ENCODE assay signal across 18 cellular contexts in the genomic region with DNA sequence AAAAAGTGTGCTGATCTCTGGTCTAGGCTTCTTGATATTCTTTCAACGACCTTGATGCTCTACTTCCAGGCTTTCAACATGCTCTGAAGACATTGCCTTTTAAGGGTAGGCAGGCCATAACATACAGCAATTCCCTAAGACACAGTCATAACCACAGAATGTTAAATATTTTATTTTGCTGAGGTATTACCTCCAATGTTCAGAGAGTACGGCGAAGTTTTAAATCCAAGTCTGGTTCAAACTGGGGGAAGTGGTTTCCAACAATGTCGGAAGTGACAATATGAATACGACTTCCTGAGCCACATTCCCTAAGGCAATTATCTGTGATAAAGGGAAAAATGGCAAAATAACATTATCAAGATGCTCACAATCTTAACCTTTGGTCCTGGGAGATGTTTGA.
DNase-seq lines count a peak whose midpoint lies in the region; ATAC-seq, FAIRE-seq and TF ChIP-seq lines count a peak whose summit lies in the region.
"Had no signal": no experiment of that assay in that cellular context is flagged by ENCODE, and none has a peak within 500 bp of the region (broad histone marks: within the 10 kb centered on the region; RNA-seq: fewer than 3 reads in every experiment).

No MANE protein-coding gene starts in this region.

- FAIRE-seq in bronchial epithelial cell (lab: Jason Lieb, UNC): no peak
- FAIRE-seq: pancreas had no signal

- peak overlapping the region; percentile 84 for H3K27ac ChIP-seq in AG04450 (ENCODE audit: low read depth, low read length)
- H3K27ac ChIP-seq: pancreas, stomach had no signal

- no peaks in the 10 kb centered on the region for H3K36me3 ChIP-seq in bronchial epithelial cell (ENCODE audit: control insufficient read depth, insufficient read depth, low read length)
- H3K36me3 ChIP-seq: pancreas, stomach had no signal

- no peak for ATAC-seq in HG03457 (IDR thresholded peaks at IDR 0.05; ENCODE audit: unreplicated experiment)
- ATAC-seq: activated T-cell treated with anti-CD3 and anti-CD28 coated beads, Interleukin-2, amount 50 U/mL, for 4 hours; left colon had no signal

- H3K4me3 ChIP-seq in AG04450 (ENCODE audit: low read depth, low read length) (no peak overlapping the region), bronchial epithelial cell (ENCODE audit: low read depth, low read length) (no peak overlapping the region)
- H3K4me3 ChIP-seq: pancreas, stomach had no signal

- POLR2A ChIA-PET in AG04450 (lab: Yijun Ruan, JAX): no interaction called here

- DNase-seq in AG04450 (ENCODE audit: low read depth, low spot score) (peak; percentile 92), LHCN-M2 (ENCODE audit: low read depth) (peak; percentile 62), bronchial epithelial cell (ENCODE audit: low read depth) (peak; percentile 91), iris pigment epithelial cell (ENCODE audit: low read depth) (peak; percentile 99), T-helper 2 cell (no peak), islet precursor cell (no peak), HPDE6-E6E7 (ENCODE audit: extremely low spot score) (no peak)
- DNase-seq: activated CD4-positive, alpha-beta T cell treated with anti-CD3 and anti-CD28 coated beads, Interleukin-2, amount 10 ng/mL, durations not matched to agents 24 days and 14 days; activated T-cell treated with anti-CD3 and anti-CD28 coated beads, Interleukin-2, amount 50 U/mL, for 4 hours; amygdala; effector CD4-positive, alpha-beta T cell; H7; left colon; NCI-H146; NCI-H526; pancreas; stomach had no signal

- H3K9me3 ChIP-seq in AG04450 (ENCODE audit: control insufficient read depth, insufficient read depth, low read length): no peaks in the 10 kb centered on the region
- H3K9me3 ChIP-seq: pancreas, stomach had no signal

- CTCF ChIA-PET in AG04450 (lab: Charles Lee): no interaction called here

- no peak for TF ChIP-seq CTCF in AG04450 (IDR thresholded peaks at IDR 0.05; ENCODE audit: low read depth, low read length)
- TF ChIP-seq CTCF in bronchial epithelial cell (IDR thresholded peaks at IDR 0.05; ENCODE audit: insufficient read depth, low read length, severe bottlenecking): no peak

- no peaks in the 10 kb centered on the region for H3K27me3 ChIP-seq in AG04450 (ENCODE audit: control insufficient read depth, insufficient read depth, low read length)
- H3K27me3 ChIP-seq in bronchial epithelial cell (ENCODE audit: control insufficient read depth, insufficient read depth, low read length): no peaks in the 10 kb centered on the region
- H3K27me3 ChIP-seq: pancreas, stomach had no signal

Comparison
In these comparisons a context has a peak if more than half of its experiments do, and no peak if none do; other contexts are left out.
1. DNase-seq: peak in AG04450 (single experiment), LHCN-M2 (single experiment), bronchial epithelial cell (single experiment) and iris pigment epithelial cell (single experiment); none in T-helper 2 cell (0 of 5), islet precursor cell (single experiment) and HPDE6-E6E7 (single experiment).